8 cellular contexts compared by ENCODE assay signal in the genomic region with DNA sequence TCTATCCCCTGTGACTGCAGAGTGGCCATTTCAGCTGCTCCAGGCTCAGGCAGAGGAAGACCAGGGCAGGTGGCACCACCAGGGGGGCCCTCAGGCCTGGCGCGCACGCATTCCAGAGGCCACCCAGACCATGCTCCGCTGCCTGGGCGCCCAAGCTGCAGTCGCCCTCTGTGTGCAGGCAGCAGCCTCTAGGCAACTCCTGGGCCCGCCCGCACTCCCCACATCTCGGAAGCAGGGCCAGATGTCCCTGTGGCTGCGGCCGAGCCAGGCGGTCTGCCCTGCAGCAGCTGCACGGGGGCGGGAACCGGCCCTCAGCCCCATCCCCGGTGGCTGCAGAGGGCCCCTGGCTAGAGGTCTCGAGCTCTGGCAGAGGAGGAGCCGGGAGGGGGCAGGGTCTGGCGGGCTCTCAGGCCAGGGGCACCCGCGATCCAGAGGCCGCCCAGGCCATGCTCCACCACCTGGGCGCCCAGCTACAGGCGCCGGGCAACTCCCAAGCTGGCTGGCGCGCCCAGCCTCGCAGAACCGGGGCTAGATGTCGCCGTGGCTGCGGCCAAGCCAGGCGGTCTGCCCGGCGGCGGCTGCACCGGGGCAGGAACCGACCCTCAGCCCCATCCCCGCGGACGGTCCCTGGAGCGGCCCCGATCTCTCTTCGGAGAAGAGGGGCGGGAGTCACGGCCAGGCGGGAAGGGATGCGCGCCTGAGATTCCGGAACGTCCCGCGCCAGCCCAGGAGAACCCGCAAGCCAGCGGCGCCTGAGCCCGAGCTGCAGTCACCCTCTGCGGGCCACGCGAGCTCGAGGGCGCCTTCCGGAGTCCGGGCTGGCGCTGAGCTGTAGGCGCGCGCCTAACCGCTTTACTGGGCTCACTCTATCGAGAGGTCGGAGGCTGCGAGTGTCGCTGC. TPM values are rescaled to one million over a fixed set of nuclear protein-coding genes. Genes with fewer than 3 reads are reported as not detected.
DNase-seq lines count a peak whose midpoint lies in the region; ATAC-seq and TF ChIP-seq lines count a peak whose summit lies in the region.
"Not testable (repeated sequence)": the region's sequence is repeated elsewhere in the genome, so short reads cannot be mapped to it uniquely, and the experiment has no call there.

A gene (plus strand): TSS at position 855 of the 900 bp plus-strand sequence. CDS start 239 bp downstream, outside the sequence.

- peak within 1 kb of the TSS; percentile 72 for H3K4me3 ChIP-seq in HEK293 (ENCODE audit: low read depth, low read length)
- peak within 1 kb of the TSS; percentile 76 for H3K4me3 ChIP-seq in adipocyte (ENCODE audit: low read length)
- peak within 1 kb of the TSS in 1 of 2 donors; percentile 42 for H3K4me3 ChIP-seq in gastroesophageal sphincter

- TF ChIP-seq CTCF in CD4-positive, alpha-beta T cell (IDR thresholded peaks at IDR 0.05); HEK293 (tag by site-specific recombination; IDR thresholded peaks at IDR 0.05): not testable (repeated sequence)
- peak in 1 of 4 experiments; percentile 47 for TF ChIP-seq CTCF in gastroesophageal sphincter (IDR thresholded peaks at IDR 0.05)

- peaks cover 79% of the 10 kb centered on the region for H3K27me3 Mint-ChIP-seq in CD4-positive, alpha-beta T cell
- H3K27me3 Mint-ChIP-seq in naive B cell, result peaks cover 40 to 53% (median 51%) of the 10 kb centered on the region in 3 donors

- not testable (repeated sequence) for H3K27ac ChIP-seq in CD4-positive, alpha-beta T cell (ENCODE audit: low read depth, low read length); gastroesophageal sphincter
- H3K27ac ChIP-seq in HEK293 (ENCODE audit: extremely low read depth, low read depth, low read length), result peak within 1 kb of the TSS; percentile 85

- POLR2A ChIA-PET in CD4-positive, alpha-beta T cell (lab: Charles Lee), result interaction anchor here (0.9 kb wide), 1 partner anchor 50 kb away, joined by 4 read pairs; a partner anchor contains a TSS
- POLR2A ChIA-PET in HEK293 (lab: Yijun Ruan, JAX), result interaction anchor here (0.5 to 3.1 kb wide), 9 partner anchors 10 to 1119 kb away, joined by 4 to 34 read pairs (median 6); a partner anchor contains a TSS

- peak in 8 of 10 experiments; percentile 11 to 49 (median 27) for DNase-seq in CD4-positive, alpha-beta T cell
- peak; percentile 54 for DNase-seq in NCI-H345 (lab: John Stamatoyannopoulos, UW)
- peak; percentile 47 for DNase-seq in UCSD-AML1 (lab: John Stamatoyannopoulos, UW; ENCODE audit: unreplicated experiment)
- peak; percentile 92 for DNase-seq in adipocyte (ENCODE audit: low read depth)
- not testable (repeated sequence) for DNase-seq in naive B cell
- peak; percentile 68 for DNase-seq in stimulated activated CD8-positive, alpha-beta memory T cell treated with anti-CD3 and anti-CD28 coated beads, Interleukin-4, amount 100 ng/mL, for 48 hours

- CTCF ChIA-PET in CD4-positive, alpha-beta T cell (lab: Charles Lee), result interaction anchor here (1.4 kb wide), 1 partner anchor 13 kb away, joined by 4 read pairs; no protein-coding TSS in a partner anchor
- CTCF ChIA-PET in HEK293 (lab: Yijun Ruan, JAX), result interaction anchor here (0.6 to 2.7 kb wide), 17 partner anchors 12 to 200 kb away, joined by 3 to 10 read pairs (median 4); a partner anchor contains a TSS

- H3K27me3 ChIP-seq in CD4-positive, alpha-beta T cell (ENCODE audit: control insufficient read depth, insufficient read depth, low read length), result peaks cover 32% of the 10 kb centered on the region
- not testable (repeated sequence) for H3K27me3 ChIP-seq in adipocyte (replicated peaks; ENCODE audit: control insufficient read depth, insufficient read depth, low read length)
- H3K27me3 ChIP-seq in gastroesophageal sphincter, result peaks cover 71% of the 10 kb centered on the region

- H3K4me1 Mint-ChIP-seq in CD4-positive, alpha-beta T cell (ENCODE audit: low read depth), result peaks cover 10% of the 10 kb centered on the region
- not testable (repeated sequence) for H3K4me1 Mint-ChIP-seq in naive B cell

- not testable (repeated sequence) for H3K9ac ChIP-seq in adipocyte (ENCODE audit: low read length)

- not testable (repeated sequence) for H3K4me1 ChIP-seq in HEK293 (ENCODE audit: control insufficient read depth, insufficient read depth, low read length); adipocyte (ENCODE audit: control insufficient read depth, insufficient read depth, low read length)
- H3K4me1 ChIP-seq in gastroesophageal sphincter, result peaks cover 4 to 17% (median 4%) of the 10 kb centered on the region in 3 donors

- 7 to 20% methylated on average over 3 of the region's 73 CpGs for WGBS in gastroesophageal sphincter (ENCODE audit: low coverage in 1 of 2), 2 donors

- H3K4me3 Mint-ChIP-seq in CD4-positive, alpha-beta T cell, result peak within 1 kb of the TSS; percentile 87
- peak within 1 kb of the TSS; percentile 33 to 84 (median 66) for H3K4me3 Mint-ChIP-seq in naive B cell

- peak; percentile 92 for ATAC-seq in CD4-positive, alpha-beta T cell (ENCODE audit: poor library complexity)
- ATAC-seq in gastroesophageal sphincter (peak; percentile 58), naive B cell (ENCODE audit: low read depth in 2 of 2) (peak; percentile 56 to 68)

- H3K9me3 Mint-ChIP-seq in CD4-positive, alpha-beta T cell; naive B cell: not testable (repeated sequence)

- not testable (repeated sequence) for H3K27ac Mint-ChIP-seq in CD4-positive, alpha-beta T cell; naive B cell

- TF ChIP-seq POLR2A in gastroesophageal sphincter (IDR thresholded peaks at IDR 0.05), result not testable (repeated sequence)

- not testable (repeated sequence) for TF ChIP-seq EP300 in gastroesophageal sphincter (IDR thresholded peaks at IDR 0.05)

- not testable (repeated sequence) for H3K9me3 ChIP-seq in CD4-positive, alpha-beta T cell (ENCODE audit: control insufficient read depth, low read length); HEK293 (ENCODE audit: control insufficient read depth, insufficient read depth, low read depth, low read length); adipocyte (ENCODE audit: control insufficient read depth, low read length); gastroesophageal sphincter

- intact Hi-C loops in CD4-positive, alpha-beta T cell (cut with DNase I, micrococcal nuclease), result not testable (repeated sequence)

- not testable (repeated sequence) for H3K36me3 Mint-ChIP-seq in CD4-positive, alpha-beta T cell (ENCODE audit: low read depth); naive B cell

- not testable (repeated sequence) for H3K36me3 ChIP-seq in HEK293 (ENCODE audit: control insufficient read depth in 2 of 2, insufficient read depth in 1 of 2, low read length in 2 of 2); adipocyte (ENCODE audit: control insufficient read depth, insufficient read depth, low read length, severe bottlenecking); gastroesophageal sphincter

TF ChIP-seq in HEK293, 187 proteins besides CTCF, POLR2A, EP300 and RAD21 (continues in another document):
- TF ChIP-seq ZBTB8A (tag by site-specific recombination; IDR thresholded peaks at IDR 0.05) (peak; percentile 91), ZNF660 (tag by site-specific recombination; IDR thresholded peaks at IDR 0.05) (peak; percentile 20; the same call in 1 of the 2 replicates), ZNF654 (tag by site-specific recombination; IDR thresholded peaks at IDR 0.05; ENCODE audit: low read depth) (peak; percentile 5; the same call in 1 of the 2 replicates), ZBTB48 (tag by site-specific recombination; IDR thresholded peaks at IDR 0.05) (peak; percentile 78), ZSCAN30 (tag by site-specific recombination; IDR thresholded peaks at IDR 0.05) (peak; percentile 88), GLIS1 (tag by site-specific recombination; IDR thresholded peaks at IDR 0.05) (peak; percentile 25; the same call in 1 of the 2 replicates), ZXDB (tag by site-specific recombination; IDR thresholded peaks at IDR 0.05) (0 out of 2 replicates have a peak, but pooled peaks have one; percentile 30), ZFP37 (tag by site-specific recombination; IDR thresholded peaks at IDR 0.05) (peak; percentile 54; the same call in 1 of the 2 replicates), ZNF335 (tag by site-specific recombination; conservative IDR thresholded peaks at IDR 0.05) (peak; percentile 55; the same call in 1 of the 2 replicates), ZNF423 (tag by site-specific recombination; IDR thresholded peaks at IDR 0.05) (peak; percentile 37; the same call in 1 of the 2 replicates), ZEB2 (tag by site-specific recombination; IDR thresholded peaks at IDR 0.05) (0 out of 2 replicates have a peak, but pooled peaks have one; percentile 30), SP2 (tag by site-specific recombination; IDR thresholded peaks at IDR 0.05) (0 out of 2 replicates have a peak, but pooled peaks have one; percentile 25), ZBTB20 (tag by site-specific recombination; IDR thresholded peaks at IDR 0.05) (peak; percentile 81)
- TF ChIP-seq, protein P1, sequence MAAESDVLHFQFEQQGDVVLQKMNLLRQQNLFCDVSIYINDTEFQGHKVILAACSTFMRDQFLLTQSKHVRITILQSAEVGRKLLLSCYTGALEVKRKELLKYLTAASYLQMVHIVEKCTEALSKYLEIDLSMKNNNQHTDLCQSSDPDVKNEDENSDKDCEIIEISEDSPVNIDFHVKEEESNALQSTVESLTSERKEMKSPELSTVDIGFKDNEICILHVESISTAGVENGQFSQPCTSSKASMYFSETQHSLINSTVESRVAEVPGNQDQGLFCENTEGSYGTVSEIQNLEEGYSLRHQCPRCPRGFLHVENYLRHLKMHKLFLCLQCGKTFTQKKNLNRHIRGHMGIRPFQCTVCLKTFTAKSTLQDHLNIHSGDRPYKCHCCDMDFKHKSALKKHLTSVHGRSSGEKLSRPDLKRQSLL (tag by site-specific recombination; IDR thresholded peaks at IDR 0.05), result peak; percentile 62; the same call in 1 of the 2 replicates

RNA-seq across cellular contexts. Expression of the gene that starts here (rescaled TPM):
- under 1 TPM in 1 of 2 experiments, not detected in 1; 0.61 TPM for total RNA-seq in CD4-positive, alpha-beta T cell
- under 1 TPM in 1 of 4 donors, not detected in 3; 0.10 TPM for total RNA-seq in gastroesophageal sphincter
- polyA plus RNA-seq in naive B cell (ENCODE audit: low read depth in 6 of 6), result not detected

Comparison
In these comparisons a context has a peak if more than half of its experiments do, and no peak if none do; other contexts are left out.
1. Peak in DNase-seq and ATAC-seq in CD4-positive, alpha-beta T cell; RNA of the gene not detected or under 1 TPM.
2. Peak in ATAC-seq in gastroesophageal sphincter; RNA of the gene not detected or under 1 TPM.
3. Peak in ATAC-seq in naive B cell; RNA of the gene not detected or under 1 TPM.